23 cellular contexts compared by ENCODE assay signal in the genomic region with DNA sequence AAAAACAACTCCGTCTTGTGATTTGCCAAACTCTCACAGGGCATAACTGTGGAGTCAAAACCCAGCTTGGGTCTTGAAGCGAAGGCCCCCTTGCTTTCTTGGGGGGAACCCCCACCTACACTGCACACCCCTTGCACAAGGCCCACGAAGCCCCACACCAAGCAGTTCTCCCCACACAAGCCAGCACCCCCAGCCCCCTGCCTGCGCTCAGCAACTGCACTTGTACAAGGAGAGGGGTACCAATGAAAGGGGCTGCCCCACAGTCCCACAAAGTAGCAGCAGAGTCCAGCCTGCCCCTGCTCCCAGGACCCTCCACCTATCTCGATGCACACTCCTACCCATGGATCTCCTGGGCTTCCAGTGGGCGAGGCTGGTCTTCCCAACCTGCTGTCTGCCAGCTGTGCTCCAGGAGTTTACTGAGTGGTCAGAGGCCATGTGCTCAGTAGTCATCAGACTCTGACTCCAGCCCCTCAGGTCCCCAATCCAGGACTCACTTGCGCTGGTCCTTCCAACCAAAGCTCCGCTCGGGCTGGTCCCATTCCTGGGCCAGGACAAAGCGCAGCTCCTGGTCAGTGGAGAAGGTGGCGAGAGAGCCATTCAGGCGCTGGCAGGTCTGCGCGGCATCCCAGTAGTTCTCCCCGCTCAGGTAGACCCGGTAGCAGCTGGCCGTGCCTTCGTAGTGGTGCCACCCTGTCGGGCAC.
"Had no signal": no experiment of that assay in that cellular context is flagged by ENCODE, and none has a peak within 500 bp of the region (broad histone marks: within the 10 kb centered on the region; RNA-seq: fewer than 3 reads in every experiment).

No MANE protein-coding gene starts in this region.

- H3K27ac Mint-ChIP-seq: activated B cell treated with CpG ODN at 0.5 μM for 24 hours; activated CD4-positive, alpha-beta T cell treated with anti-CD3 and anti-CD28 coated beads for 36 hours; activated T-cell treated with anti-CD3 and anti-CD28 coated beads, Interleukin-2, amount 50 U/mL, for 72 hours; nephron progenitor cell; T-helper 1 cell treated with Interleukin-12 subunit alpha and Interleukin-12 subunit beta and Interleukin-4 antibody, amounts not matched to agents 30 μg/mL and 1 μg/mL, for 36 hours had no signal

- H3K4me1 Mint-ChIP-seq: immature natural killer cell had no signal

- ATAC-seq: activated CD4-positive, alpha-beta T cell treated with anti-CD3 and anti-CD28 coated beads for 36 hours; activated T-cell treated with anti-CD3 and anti-CD28 coated beads, Interleukin-2, amount 50 U/mL, for 72 hours; foreskin keratinocyte; mucosa of descending colon had no signal

- H3K9me3 Mint-ChIP-seq: activated B cell treated with CpG ODN at 0.5 μM for 24 hours; activated T-cell treated with anti-CD3 and anti-CD28 coated beads, Interleukin-2, amount 50 U/mL, for 72 hours; brain; immature natural killer cell; nephron progenitor cell; T-helper 1 cell treated with Interleukin-12 subunit alpha and Interleukin-12 subunit beta and Interleukin-4 antibody, amounts not matched to agents 30 μg/mL and 1 μg/mL, for 36 hours had no signal

- H3K4me3 Mint-ChIP-seq: activated B cell treated with CpG ODN at 0.5 μM for 24 hours; activated CD4-positive, alpha-beta T cell treated with anti-CD3 and anti-CD28 coated beads for 36 hours; activated T-cell treated with anti-CD3 and anti-CD28 coated beads, Interleukin-2, amount 50 U/mL, for 72 hours; brain; immature natural killer cell; nephron progenitor cell; T-helper 1 cell treated with Interleukin-12 subunit alpha and Interleukin-12 subunit beta and Interleukin-4 antibody, amounts not matched to agents 30 μg/mL and 1 μg/mL, for 36 hours had no signal

- H3K4me1 ChIP-seq: transverse colon had no signal

- H3K9me3 ChIP-seq: mucosa of descending colon, transverse colon, vagina had no signal

- H3K27me3 ChIP-seq: foreskin keratinocyte, hepatocyte, transverse colon, vagina had no signal

- H3K27ac ChIP-seq: foreskin keratinocyte, hepatocyte, transverse colon, vagina had no signal

- H2AFZ ChIP-seq: hepatocyte had no signal

- DNase-seq: activated B cell treated with CpG ODN at 0.5 μM for 24 hours; activated CD4-positive, alpha-beta T cell treated with anti-CD3 and anti-CD28 coated beads for 36 hours; activated CD4-positive, alpha-beta T cell treated with anti-CD3 and anti-CD28 coated beads, Interleukin-2, amount 50 U/mL, for 4 hours; activated CD8-positive, alpha-beta memory T cell treated with anti-CD3 and anti-CD28 coated beads for 24 hours; activated gamma-delta T cell; activated naive CD4-positive, alpha-beta T cell treated with anti-CD3 and anti-CD28 coated beads, Interleukin-2, amount 50 U/mL, for 16 hours; activated T-cell treated with anti-CD3 and anti-CD28 coated beads, Interleukin-2, amount 50 U/mL, for 72 hours; aorta; caudate nucleus; effector memory CD4-positive, alpha-beta T cell; foreskin keratinocyte; glutamatergic neuron; immature natural killer cell; mesenchymal stem cell; mucosa of descending colon; nephron progenitor cell; nucleus accumbens; stimulated activated CD4-positive, alpha-beta T cell treated with anti-CD3 and anti-CD28 coated beads, Interleukin-4, amount 100 ng/mL, for 4 hours; transverse colon had no signal

- H3K4me3 ChIP-seq: hepatocyte, mucosa of descending colon, transverse colon, vagina had no signal

- H3K4me2 ChIP-seq: hepatocyte had no signal
